In genomic region chr11:38530226-38530625, GRCh38 we compare ENCODE assay signal across 23 cellular contexts.
DNase-seq lines count a peak whose midpoint lies in the region; ATAC-seq, FAIRE-seq and TF ChIP-seq lines count a peak whose summit lies in the region.
"Had no signal": no experiment of that assay in that cellular context is flagged by ENCODE, and none has a peak within 500 bp of the region (broad histone marks: within the 10 kb centered on the region; RNA-seq: fewer than 3 reads in every experiment).

No MANE protein-coding gene starts in this region.

- H3K4me1 Mint-ChIP-seq in astrocyte (ENCODE audit: low read depth, unreplicated experiment): no peaks in the 10 kb centered on the region
- H3K4me1 Mint-ChIP-seq: B cell; CD4-positive, CD25-positive, alpha-beta regulatory T cell; GM23338 had no signal

- no peaks in the 10 kb centered on the region for H3K9me3 Mint-ChIP-seq in astrocyte (ENCODE audit: unreplicated experiment)
- H3K9me3 Mint-ChIP-seq: GM23338 had no signal

- H3K27me3 ChIP-seq in astrocyte (ENCODE audit: insufficient read depth, low read length): no peaks in the 10 kb centered on the region
- no peaks in the 10 kb centered on the region for H3K27me3 ChIP-seq in foreskin keratinocyte
- H3K27me3 ChIP-seq in MM.1S (replicated peaks; ENCODE audit: insufficient read depth, low read length): no peaks in the 10 kb centered on the region
- H3K27me3 ChIP-seq in hepatocyte: no peaks in the 10 kb centered on the region
- H3K27me3 ChIP-seq: BLaER1 had no signal

- WGBS in hepatocyte (ENCODE audit: low lambda C conversion rate, missing lambda C conversion rate): 86% methylated on average over 2 of the region's 2 CpGs

- H3K27ac Mint-ChIP-seq in astrocyte (ENCODE audit: unreplicated experiment): no peak overlapping the region
- H3K27ac Mint-ChIP-seq: B cell; CD4-positive, CD25-positive, alpha-beta regulatory T cell; CD8-positive, alpha-beta T cell; GM23338; HFFc6 had no signal

- H3K4me3 ChIP-seq in astrocyte (ENCODE audit: insufficient read depth, low read depth, low read length): no peak overlapping the region
- no peak overlapping the region for H3K4me3 ChIP-seq in MM.1S (ENCODE audit: low read length)
- H3K4me3 ChIP-seq in hepatocyte: no peak overlapping the region
- H3K4me3 ChIP-seq: BLaER1, GM23338, HAP-1 had no signal

- H3K9me2 ChIP-seq in MM.1S (replicated peaks; ENCODE audit: insufficient read depth, low read length): no peaks in the 10 kb centered on the region
- H3K9me2 ChIP-seq in hepatocyte (replicated peaks; ENCODE audit: insufficient read depth): no peaks in the 10 kb centered on the region

- TF ChIP-seq CTCF in astrocyte (IDR thresholded peaks at IDR 0.05; ENCODE audit: insufficient read depth, low read depth, low read length) (no peak), foreskin keratinocyte (conservative IDR thresholded peaks at IDR 0.05) (no peak), MM.1S (IDR thresholded peaks at IDR 0.05; ENCODE audit: low read length) (no peak), hepatocyte (IDR thresholded peaks at IDR 0.05; ENCODE audit: poor library complexity) (no peak)

- H3K79me2 ChIP-seq in astrocyte (ENCODE audit: insufficient read depth, low read length) (no peaks in the 10 kb centered on the region), MM.1S (ENCODE audit: low read length) (no peaks in the 10 kb centered on the region), hepatocyte (no peaks in the 10 kb centered on the region)

- H3K27ac ChIP-seq in astrocyte (ENCODE audit: low read depth, low read length) (no peak overlapping the region), foreskin keratinocyte (no peak overlapping the region), caudate nucleus (ENCODE audit: low read depth, low read length) (no peak overlapping the region), MM.1S (ENCODE audit: low read length) (no peak overlapping the region), hepatocyte (no peak overlapping the region)
- H3K27ac ChIP-seq: BLaER1, C4-2B had no signal

- no peaks in the 10 kb centered on the region for H3K27me3 Mint-ChIP-seq in astrocyte (ENCODE audit: low read depth, unreplicated experiment)
- H3K27me3 Mint-ChIP-seq: B cell; CD4-positive, CD25-positive, alpha-beta regulatory T cell had no signal

- FAIRE-seq in astrocyte (lab: Jason Lieb, UNC): no peak
- FAIRE-seq: A204.1, D721Med, GM12892 had no signal

- no peaks in the 10 kb centered on the region for H3K36me3 Mint-ChIP-seq in astrocyte (ENCODE audit: low read depth, unreplicated experiment)
- H3K36me3 Mint-ChIP-seq: CD4-positive, CD25-positive, alpha-beta regulatory T cell; CD8-positive, alpha-beta T cell had no signal

- H3K36me3 ChIP-seq in astrocyte (ENCODE audit: insufficient read depth, low read length) (no peaks in the 10 kb centered on the region), MM.1S (replicated peaks; ENCODE audit: insufficient read depth, low read length) (no peaks in the 10 kb centered on the region), hepatocyte (replicated peaks; ENCODE audit: insufficient read depth, low read depth) (no peaks in the 10 kb centered on the region)
- H3K36me3 ChIP-seq: BLaER1, HAP-1 had no signal

- no peak overlapping the region for H3K4me3 Mint-ChIP-seq in astrocyte (ENCODE audit: unreplicated experiment)
- H3K4me3 Mint-ChIP-seq: B cell; CD4-positive, CD25-positive, alpha-beta regulatory T cell; CD8-positive, alpha-beta T cell; GM23338; HFFc6 had no signal

- no peak overlapping the region for H2AFZ ChIP-seq in astrocyte (ENCODE audit: low read depth, low read length)
- no peak overlapping the region for H2AFZ ChIP-seq in MM.1S (ENCODE audit: low read length)
- no peak overlapping the region for H2AFZ ChIP-seq in hepatocyte
- H2AFZ ChIP-seq: GM23338 had no signal

- H4K20me1 ChIP-seq in astrocyte (ENCODE audit: insufficient read depth, low read length) (no peaks in the 10 kb centered on the region), MM.1S (ENCODE audit: insufficient read depth, low read length) (no peaks in the 10 kb centered on the region), hepatocyte (ENCODE audit: insufficient read depth, poor library complexity, severe bottlenecking) (no peaks in the 10 kb centered on the region)
- H4K20me1 ChIP-seq: BLaER1 had no signal

- DNase-seq in H4 (ENCODE audit: low spot score) (peak; percentile 31), M059J (ENCODE audit: low read depth) (peak; percentile 87), astrocyte (ENCODE audit: low read depth) (peak; percentile 29), foreskin keratinocyte (peak; percentile 38 to 54), caudate nucleus (lab: John Stamatoyannopoulos, UW) (no peak), MM.1S (no peak), hepatocyte (ENCODE audit: low spot score) (no peak)
- DNase-seq: Caco-2; CD4-positive, CD25-positive, alpha-beta regulatory T cell; CD8-positive, alpha-beta T cell; DMS 273 treated with DMSO at 0.1 percent for 48 hours; DMS79 treated with DMSO at 0.1 percent for 48 hours; GF-D8; HFFc6 had no signal

- H3K9me3 ChIP-seq in astrocyte (ENCODE audit: insufficient read depth, low read depth, low read length): no peaks in the 10 kb centered on the region
- no peaks in the 10 kb centered on the region for H3K9me3 ChIP-seq in MM.1S (replicated peaks; ENCODE audit: insufficient read depth, low read length)
- no peaks in the 10 kb centered on the region for H3K9me3 ChIP-seq in hepatocyte (ENCODE audit: low read depth)
- H3K9me3 ChIP-seq: HAP-1 had no signal

- H3F3A ChIP-seq in MM.1S (ENCODE audit: insufficient read depth, low read length): no peaks in the 10 kb centered on the region

- ATAC-seq in foreskin keratinocyte: no peak
- no peak for ATAC-seq in HG03432 (IDR thresholded peaks at IDR 0.05; ENCODE audit: unreplicated experiment)
- ATAC-seq: CD8-positive, alpha-beta T cell; GM23338 had no signal

- no peak overlapping the region for H3K4me2 ChIP-seq in astrocyte (ENCODE audit: low read length)
- no peak overlapping the region for H3K4me2 ChIP-seq in MM.1S (ENCODE audit: low read depth, low read length)
- H3K4me2 ChIP-seq in hepatocyte: no peak overlapping the region
- H3K4me2 ChIP-seq: BLaER1, GM23338 had no signal

- no peak overlapping the region for H3K9ac ChIP-seq in astrocyte (ENCODE audit: low read length)
- H3K9ac ChIP-seq in MM.1S (ENCODE audit: low read length): no peak overlapping the region
- H3K9ac ChIP-seq: BLaER1 had no signal

- H3K4me1 ChIP-seq in astrocyte (ENCODE audit: insufficient read depth, low read length) (no peaks in the 10 kb centered on the region), foreskin keratinocyte (no peaks in the 10 kb centered on the region), MM.1S (ENCODE audit: low read length) (no peaks in the 10 kb centered on the region), hepatocyte (ENCODE audit: insufficient read depth) (no peaks in the 10 kb centered on the region)
- H3K4me1 ChIP-seq: BLaER1, Caco-2, HAP-1 had no signal

Comparison
In these comparisons a context has a peak if more than half of its experiments do, and no peak if none do; other contexts are left out.
1. DNase-seq: peak in H4 (single experiment), M059J (single experiment), astrocyte (single experiment) and foreskin keratinocyte (2 of 2); none in caudate nucleus (0 of 61), MM.1S (single experiment) and hepatocyte (single experiment).